In genomic region chr1:111463029-111463683, GRCh38 we compare ENCODE assay signal across 12 cellular contexts. TPM values are rescaled to one million over a fixed set of nuclear protein-coding genes. Genes with fewer than 3 reads are reported as not detected.
A peak's percentile ranks its signal among the peaks of the same experiment; 100 is the strongest.
DNase-seq lines count a peak whose midpoint lies in the region; ATAC-seq lines count a peak whose summit lies in the region.
"Had no signal": no experiment of that assay in that cellular context is flagged by ENCODE, and none has a peak within 500 bp of the region (broad histone marks: within the 10 kb centered on the region; RNA-seq: fewer than 3 reads in every experiment).

No MANE protein-coding gene starts in this region.

- H3K27ac Mint-ChIP-seq in naive B cell: peak overlapping the region in 5 of 6 donors; percentile 1 to 81 (median 48)

- H3K9me3 Mint-ChIP-seq in naive B cell: no peaks in the 10 kb centered on the region

- peaks cover 2 to 16% (median 10%) of the 10 kb centered on the region in 3 donors for H3K4me1 Mint-ChIP-seq in naive B cell

- ATAC-seq in naive B cell (ENCODE audit: low read depth in 2 of 2): no peak

- H3K4me3 Mint-ChIP-seq in naive B cell: no peak overlapping the region

- peaks cover 27 to 29% of the 10 kb centered on the region in 2 donors for H3K36me3 Mint-ChIP-seq in naive B cell

- DNase-seq in Caki2 (ENCODE audit: low read depth) (peak; percentile 79), LoVo (ENCODE audit: low spot score) (peak; percentile 28), astrocyte of the hippocampus (ENCODE audit: low read depth, low spot score) (peak; percentile 44), naive B cell (no peak), NOMO-1 treated with DMSO at 0.1 percent for 48 hours (lab: John Stamatoyannopoulos, UW; ENCODE audit: unreplicated experiment) (no peak), epidermal melanocyte (ENCODE audit: insufficient read length, low spot score) (no peak), foreskin melanocyte (no peak), NCI-H446 (lab: John Stamatoyannopoulos, UW) (no peak)
- DNase-seq: activated gamma-delta T cell, islet precursor cell, WERI-Rb-1 had no signal

- H3K27me3 Mint-ChIP-seq in naive B cell: no peaks in the 10 kb centered on the region

- in situ Hi-C loops in Caki2 (cut with HindIII; ENCODE audit: low pct_unique_long_range_greater_than_20kb, low sequenced_read_pairs): no loop called here

RNA-seq across cellular contexts. Expression of gene C1orf162, which starts 10.6 kb away (rescaled TPM):
- total RNA-seq in Caki2 (2014; rRNA removed; shearing (Covaris generic); ENCODE audit: low replicate concordance): not detected in 2 replicates
- polyA plus RNA-seq in naive B cell (ENCODE audit: low read depth in 6 of 6): 100 to 1,000 TPM; 349 to 661 (median 403) TPM

RNA-seq across cellular contexts. Expression of gene ATP5PB, which starts 13.9 kb away (rescaled TPM):
- total RNA-seq in Caki2 (2014; rRNA removed; shearing (Covaris generic); ENCODE audit: low replicate concordance): 300 and 367 TPM in 2 replicates
- polyA plus RNA-seq in naive B cell (ENCODE audit: low read depth in 6 of 6): 100 to 1,000 TPM; 356 to 441 (median 405) TPM

RNA-seq across cellular contexts. Expression of gene WDR77, which starts 14.1 kb away (rescaled TPM):
- 28.5 and 40.4 TPM in 2 replicates for total RNA-seq in Caki2 (2014; rRNA removed; shearing (Covaris generic); ENCODE audit: low replicate concordance)
- 10 to 100 TPM; 46.4 to 61.2 (median 54.8) TPM for polyA plus RNA-seq in naive B cell (ENCODE audit: low read depth in 6 of 6)

RNA-seq across cellular contexts. Expression of gene OVGP1, which starts 35.6 kb away (rescaled TPM):
- 0.37 TPM in 1 of 2 replicates, not detected in the other for total RNA-seq in Caki2 (2014; rRNA removed; shearing (Covaris generic); ENCODE audit: low replicate concordance)
- polyA plus RNA-seq in naive B cell (ENCODE audit: low read depth in 6 of 6): 1 to 10 TPM in 2 of 6 donors, under 1 TPM in 4; 0.51 to 2.7 (median 0.71) TPM

RNA-seq across cellular contexts. Expression of gene ADORA3, which starts 40.3 kb away (rescaled TPM):
- total RNA-seq in Caki2 (2014; rRNA removed; shearing (Covaris generic); ENCODE audit: low replicate concordance): not detected in 2 replicates
- under 1 TPM in 2 of 6 donors, not detected in 4; 0.23 to 0.39 TPM for polyA plus RNA-seq in naive B cell (ENCODE audit: low read depth in 6 of 6)
- total RNA-seq: pulmonary artery endothelial cell had no signal

Comparison
In these comparisons a context has a peak if more than half of its experiments do, and no peak if none do; other contexts are left out.
1. DNase-seq: peak in Caki2 (single experiment), LoVo (single experiment) and astrocyte of the hippocampus (single experiment); none in naive B cell (single experiment), NOMO-1 treated with DMSO at 0.1 percent for 48 hours (single experiment), epidermal melanocyte (single experiment), foreskin melanocyte (single experiment) and NCI-H446 (0 of 2).